ENCODE assay signal across 1 cellular context in the genomic region with DNA sequence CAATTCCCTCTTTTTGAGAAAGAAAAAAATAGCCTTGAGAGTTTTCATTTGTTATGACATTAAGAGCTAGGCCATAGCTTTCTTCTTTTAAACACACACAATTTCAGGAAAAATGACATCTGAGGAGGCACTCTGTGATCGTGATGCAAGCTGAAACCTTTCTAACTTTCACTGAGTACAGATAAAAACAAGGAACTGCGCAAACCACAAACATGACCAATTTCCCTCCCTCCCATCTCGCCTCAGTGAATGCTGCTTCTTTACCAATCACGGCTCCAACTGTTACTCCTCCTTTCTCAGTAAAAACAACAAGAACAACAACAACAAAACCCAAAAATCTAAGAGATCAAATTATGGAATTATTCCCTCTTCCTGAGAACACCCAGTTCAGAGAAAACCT.
TF ChIP-seq lines count a peak whose summit lies in the region.

No MANE protein-coding gene starts in this region.

TF ChIP-seq in H1, 55 proteins besides CTCF, POLR2A, EP300 and RAD21 (continued from another document):
- TF ChIP-seq SP4 (IDR thresholded peaks at IDR 0.05; ENCODE audit: low read length) (no peak), TEAD4 (IDR thresholded peaks at IDR 0.05; ENCODE audit: low read depth, low read length) (no peak), SP2 (IDR thresholded peaks at IDR 0.05; ENCODE audit: low read length) (no peak), TAF7 (optimal IDR thresholded peaks at IDR 0.05; ENCODE audit: borderline replicate concordance, low read depth, low read length) (no peak), BCL11A (IDR thresholded peaks at IDR 0.05; ENCODE audit: low read depth in 2 of 2, low read length in 2 of 2) (no peak), FOSL1 (IDR thresholded peaks at IDR 0.05; ENCODE audit: insufficient read depth, low read depth, low read length) (no peak)
